In genomic region chr3:198098715-198099114, GRCh38 we compare ENCODE assay signal across 8 cellular contexts.
DNase-seq lines count a peak whose midpoint lies in the region; ATAC-seq and TF ChIP-seq lines count a peak whose summit lies in the region.
"Not testable (repeated sequence)": the region's sequence is repeated elsewhere in the genome, so short reads cannot be mapped to it uniquely, and the experiment has no call there.

No MANE protein-coding gene starts in this region.

- peaks cover 0 to 21% (median 6%) of the 10 kb centered on the region in 7 donors for H3K9me3 Mint-ChIP-seq in CD4-positive, CD25-positive, alpha-beta regulatory T cell
- peaks cover 12% of the 10 kb centered on the region for H3K9me3 Mint-ChIP-seq in activated CD8-positive, alpha-beta T cell treated with anti-CD3 and anti-CD28 coated beads, Interleukin-2, amount 10 ng/mL, durations not matched to agents 7 days and 5 days (ENCODE audit: insufficient read depth)
- not testable (repeated sequence) for H3K9me3 Mint-ChIP-seq in activated naive CD8-positive, alpha-beta T cell (ENCODE audit: low read depth)
- H3K9me3 Mint-ChIP-seq in immature natural killer cell: peaks cover 9 to 32% (median 19%) of the 10 kb centered on the region in 6 donors
- peaks cover 10 to 20% of the 10 kb centered on the region in 2 donors for H3K9me3 Mint-ChIP-seq in stimulated activated naive CD8-positive, alpha-beta T cell treated with anti-CD3 and anti-CD28 coated beads, Interleukin-15, amount 100 ng/mL, for 72 hours

- POLR2A ChIA-PET in Panc1 (lab: Charles Lee); activated CD8-positive, alpha-beta T cell treated with anti-CD3 and anti-CD28 coated beads, Interleukin-2, amount 10 ng/mL, durations not matched to agents 7 days and 5 days (lab: Charles Lee): not testable (repeated sequence)

- intact Hi-C loops in Panc1 (cut with micrococcal nuclease; ENCODE audit: unreplicated experiment): not testable (repeated sequence)

- H3K9me3 ChIP-seq in CD4-positive, CD25-positive, alpha-beta regulatory T cell (ENCODE audit: control insufficient read depth in 2 of 2, low read length in 2 of 2): peaks cover 7 to 11% of the 10 kb centered on the region in 2 experiments
- H3K9me3 ChIP-seq in Panc1 (ENCODE audit: control insufficient read depth, insufficient read depth, low read depth, low read length): not testable (repeated sequence)

- CTCF ChIA-PET in Panc1 (lab: Charles Lee); activated CD8-positive, alpha-beta T cell treated with anti-CD3 and anti-CD28 coated beads, Interleukin-2, amount 10 ng/mL, durations not matched to agents 7 days and 5 days (lab: Charles Lee): not testable (repeated sequence)

- peak overlapping the region in 3 of 4 donors; percentile 46 to 69 (median 68) for H3K4me3 Mint-ChIP-seq in CD4-positive, CD25-positive, alpha-beta regulatory T cell
- H3K4me3 Mint-ChIP-seq in activated CD8-positive, alpha-beta T cell treated with anti-CD3 and anti-CD28 coated beads, Interleukin-2, amount 10 ng/mL, durations not matched to agents 7 days and 5 days: peak overlapping the region; percentile 55
- peak overlapping the region; percentile 65 for H3K4me3 Mint-ChIP-seq in activated naive CD8-positive, alpha-beta T cell
- peak overlapping the region in 4 of 5 donors; percentile 9 to 69 (median 49) for H3K4me3 Mint-ChIP-seq in immature natural killer cell
- H3K4me3 Mint-ChIP-seq in stimulated activated naive CD8-positive, alpha-beta T cell treated with anti-CD3 and anti-CD28 coated beads, Interleukin-15, amount 100 ng/mL, for 72 hours: peak overlapping the region; percentile 65 to 73

- in situ Hi-C loops in Panc1 (cut with HindIII; ENCODE audit: low pct_unique_long_range_greater_than_20kb, low sequenced_read_pairs): not testable (repeated sequence)

- not testable (repeated sequence) for ATAC-seq in CD4-positive, CD25-positive, alpha-beta regulatory T cell (ENCODE audit: low read depth in 2 of 2); Panc1; activated CD8-positive, alpha-beta T cell treated with anti-CD3 and anti-CD28 coated beads, Interleukin-2, amount 10 ng/mL, durations not matched to agents 7 days and 5 days; stimulated activated naive CD8-positive, alpha-beta T cell treated with anti-CD3 and anti-CD28 coated beads, Interleukin-15, amount 100 ng/mL, for 72 hours

- H3K27ac ChIP-seq in CD4-positive, CD25-positive, alpha-beta regulatory T cell (ENCODE audit: insufficient read depth, low read length, poor library complexity, severe bottlenecking); Panc1 (ENCODE audit: low read length): not testable (repeated sequence)

- peak overlapping the region; percentile 7 for H3K4me3 ChIP-seq in CD4-positive, CD25-positive, alpha-beta regulatory T cell (ENCODE audit: low read depth, low read length)
- H3K4me3 ChIP-seq in Panc1 (ENCODE audit: low read depth in 2 of 2, low read length in 2 of 2): peak overlapping the region; percentile 11 to 24; a peak in 1 of 4 replicates

- not testable (repeated sequence) for H3K4me1 ChIP-seq in CD4-positive, CD25-positive, alpha-beta regulatory T cell (ENCODE audit: control insufficient read depth, insufficient read depth, low read length, poor library complexity, severe bottlenecking); Panc1 (ENCODE audit: control insufficient read depth, insufficient read depth, low read length)

- not testable (repeated sequence) for BruUV-seq in Panc1 (replicated peaks; lab: Mats Ljungman, UMichigan)

- DNase-seq in CD4-positive, CD25-positive, alpha-beta regulatory T cell: peak in 1 of 3 donors; percentile 48
- DNase-seq in Kasumi-1 (lab: John Stamatoyannopoulos, UW): peak; percentile 28 to 35
- not testable (repeated sequence) for DNase-seq in Panc1 (ENCODE audit: low read depth, low spot score); activated CD8-positive, alpha-beta T cell treated with anti-CD3 and anti-CD28 coated beads, Interleukin-2, amount 10 ng/mL, durations not matched to agents 7 days and 5 days
- DNase-seq in UCSD-AML1 (lab: John Stamatoyannopoulos, UW; ENCODE audit: unreplicated experiment): peak; percentile 14
- peak in 2 of 3 donors; percentile 20 to 40 for DNase-seq in immature natural killer cell
- DNase-seq in stimulated activated naive CD8-positive, alpha-beta T cell treated with anti-CD3 and anti-CD28 coated beads, Interleukin-15, amount 100 ng/mL, for 72 hours: peak; percentile 30 to 42

- H3K27ac Mint-ChIP-seq in CD4-positive, CD25-positive, alpha-beta regulatory T cell: peak overlapping the region in 2 of 3 donors; percentile 63 to 81
- H3K27ac Mint-ChIP-seq in activated CD8-positive, alpha-beta T cell treated with anti-CD3 and anti-CD28 coated beads, Interleukin-2, amount 10 ng/mL, durations not matched to agents 7 days and 5 days: peak overlapping the region; percentile 96
- peak overlapping the region; percentile 72 for H3K27ac Mint-ChIP-seq in activated naive CD8-positive, alpha-beta T cell
- H3K27ac Mint-ChIP-seq in immature natural killer cell: peak overlapping the region in 4 of 6 donors; percentile 25 to 88 (median 60)
- H3K27ac Mint-ChIP-seq in stimulated activated naive CD8-positive, alpha-beta T cell treated with anti-CD3 and anti-CD28 coated beads, Interleukin-15, amount 100 ng/mL, for 72 hours: peak overlapping the region; percentile 76 to 94

- TF ChIP-seq CTCF in Panc1 (IDR thresholded peaks at IDR 0.05): not testable (repeated sequence)

- H3K27me3 Mint-ChIP-seq in CD4-positive, CD25-positive, alpha-beta regulatory T cell: peaks cover 12% of the 10 kb centered on the region
- H3K27me3 Mint-ChIP-seq in activated CD8-positive, alpha-beta T cell treated with anti-CD3 and anti-CD28 coated beads, Interleukin-2, amount 10 ng/mL, durations not matched to agents 7 days and 5 days (ENCODE audit: low read depth); activated naive CD8-positive, alpha-beta T cell: not testable (repeated sequence)
- peaks cover 8 to 21% (median 10%) of the 10 kb centered on the region in 3 donors for H3K27me3 Mint-ChIP-seq in immature natural killer cell (ENCODE audit: low read depth in 3 of 3)
- peaks cover 14% of the 10 kb centered on the region for H3K27me3 Mint-ChIP-seq in stimulated activated naive CD8-positive, alpha-beta T cell treated with anti-CD3 and anti-CD28 coated beads, Interleukin-15, amount 100 ng/mL, for 72 hours

- not testable (repeated sequence) for H3K36me3 Mint-ChIP-seq in CD4-positive, CD25-positive, alpha-beta regulatory T cell; activated CD8-positive, alpha-beta T cell treated with anti-CD3 and anti-CD28 coated beads, Interleukin-2, amount 10 ng/mL, durations not matched to agents 7 days and 5 days (ENCODE audit: low read depth); activated naive CD8-positive, alpha-beta T cell; immature natural killer cell

- H3K36me3 ChIP-seq in CD4-positive, CD25-positive, alpha-beta regulatory T cell (ENCODE audit: control insufficient read depth, insufficient read depth, low read length); Panc1 (ENCODE audit: control insufficient read depth, insufficient read depth, low read length): not testable (repeated sequence)

- H3K27me3 ChIP-seq in CD4-positive, CD25-positive, alpha-beta regulatory T cell (ENCODE audit: control insufficient read depth, insufficient read depth, low read length): not testable (repeated sequence)
- peaks cover 18% of the 10 kb centered on the region for H3K27me3 ChIP-seq in Panc1 (ENCODE audit: control insufficient read depth, insufficient read depth, low read length)

- not testable (repeated sequence) for H3K4me1 Mint-ChIP-seq in CD4-positive, CD25-positive, alpha-beta regulatory T cell; activated CD8-positive, alpha-beta T cell treated with anti-CD3 and anti-CD28 coated beads, Interleukin-2, amount 10 ng/mL, durations not matched to agents 7 days and 5 days (ENCODE audit: low read depth); activated naive CD8-positive, alpha-beta T cell (ENCODE audit: low read depth); immature natural killer cell; stimulated activated naive CD8-positive, alpha-beta T cell treated with anti-CD3 and anti-CD28 coated beads, Interleukin-15, amount 100 ng/mL, for 72 hours
